ENCODE assay signal across 7 cellular contexts in the genomic region with DNA sequence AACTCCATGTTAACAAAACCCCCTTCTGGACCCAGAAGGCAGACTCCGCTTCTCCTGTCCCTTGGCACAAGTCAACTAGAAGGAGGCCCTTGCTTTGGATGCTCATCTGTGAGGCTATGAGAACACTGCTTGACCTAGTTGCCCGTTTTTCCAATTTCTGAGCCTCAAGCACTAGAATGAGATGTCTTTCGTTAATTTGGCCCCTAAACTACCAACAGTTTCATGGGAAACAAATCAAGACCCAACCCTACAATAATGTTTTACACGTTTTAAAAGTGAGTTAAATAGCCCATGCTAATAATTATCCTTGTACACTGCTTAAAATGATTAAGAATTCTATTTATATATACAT. TPM values are rescaled to one million over a fixed set of nuclear protein-coding genes. Genes with fewer than 3 reads are reported as not detected.
DNase-seq lines count a peak whose midpoint lies in the region; ATAC-seq and TF ChIP-seq lines count a peak whose summit lies in the region.

No MANE protein-coding gene starts in this region.

- H3K36me3 ChIP-seq in HUES6 (ENCODE audit: control insufficient read depth, insufficient read depth, low read length), result no peaks in the 10 kb centered on the region
- H3K36me3 ChIP-seq in stomach, result no peaks in the 10 kb centered on the region

- H3K27ac ChIP-seq in HUES6 (ENCODE audit: low read depth, low read length), result peak overlapping the region; percentile 98; the same call in 1 of the 2 replicates
- H3K27ac ChIP-seq in stomach, result peak overlapping the region; percentile 92 to 100 (median 99)

- DNase-seq in activated naive CD4-positive, alpha-beta T cell treated with anti-CD3 and anti-CD28 coated beads, Interleukin-2, amount 50 U/mL, for 72 hours (ENCODE audit: low spot score in 2 of 2), result no peak
- DNase-seq in stomach (no peak), retina (no peak), amygdala (lab: John Stamatoyannopoulos, UW) (no peak), NCI-H226 (no peak)

- ATAC-seq in activated naive CD4-positive, alpha-beta T cell treated with anti-CD3 and anti-CD28 coated beads, Interleukin-2, amount 50 U/mL, for 72 hours, result no peak

- 75 to 83% (median 80%) methylated on average over 4 of the region's 4 CpGs for WGBS in stomach, 5 donors

- peaks cover 22 to 31% of the 10 kb centered on the region in 2 donors for H3K36me3 Mint-ChIP-seq in activated naive CD4-positive, alpha-beta T cell treated with anti-CD3 and anti-CD28 coated beads, Interleukin-2, amount 50 U/mL, for 72 hours

- intact Hi-C loops in stomach (cut with DNase I; ENCODE audit: low total_unique reads), result loop anchor here (10.0 kb wide), 1 partner anchor 391 kb away; no protein-coding TSS in a partner anchor

- peak overlapping the region; percentile 92 for H3K9ac ChIP-seq in HUES6 (ENCODE audit: low read length)

- no peak for TF ChIP-seq EP300 in stomach (IDR thresholded peaks at IDR 0.05)

- peak overlapping the region; percentile 98 to 99 for H3K27ac Mint-ChIP-seq in activated naive CD4-positive, alpha-beta T cell treated with anti-CD3 and anti-CD28 coated beads, Interleukin-2, amount 50 U/mL, for 72 hours

- H3K27me3 ChIP-seq in HUES6 (ENCODE audit: control insufficient read depth, insufficient read depth, low read length) (peaks cover 26% of the 10 kb centered on the region), stomach (no peaks in the 10 kb centered on the region)

- H3K9me3 Mint-ChIP-seq in activated naive CD4-positive, alpha-beta T cell treated with anti-CD3 and anti-CD28 coated beads, Interleukin-2, amount 50 U/mL, for 72 hours, result no peaks in the 10 kb centered on the region

- no peak for TF ChIP-seq POLR2A in stomach (IDR thresholded peaks at IDR 0.05)

- H3K4me3 ChIP-seq in HUES6 (ENCODE audit: low read depth, low read length) (peak overlapping the region; percentile 92), iPS-18c (ENCODE audit: insufficient read depth, low read depth, low read length) (peak overlapping the region; percentile 79), stomach (peak overlapping the region; percentile 68 to 92 (median 78))

- peaks cover 15% of the 10 kb centered on the region for H3K4me1 ChIP-seq in HUES6 (ENCODE audit: control insufficient read depth, insufficient read depth, low read length)
- H3K4me1 ChIP-seq in stomach, result peaks cover 3 to 13% (median 8%) of the 10 kb centered on the region in 4 donors

- TF ChIP-seq CTCF in stomach (IDR thresholded peaks at IDR 0.05), result no peak

- no peaks in the 10 kb centered on the region for H3K9me3 ChIP-seq in HUES6 (ENCODE audit: control insufficient read depth, insufficient read depth, low read depth, low read length)
- H3K9me3 ChIP-seq in iPS-18c (ENCODE audit: control insufficient read depth, insufficient read depth, low read length), result no peaks in the 10 kb centered on the region
- H3K9me3 ChIP-seq in stomach, result no peaks in the 10 kb centered on the region

RNA-seq across cellular contexts. Expression of gene NR3C1, which starts 2.2 kb away (rescaled TPM):
- total RNA-seq in activated naive CD4-positive, alpha-beta T cell treated with anti-CD3 and anti-CD28 coated beads, Interleukin-2, amount 50 U/mL, for 72 hours, result 10 to 100 TPM; 39.5 to 43.6 TPM
- 10 to 100 TPM in 4 of 5 donors, 1 to 10 TPM in 1; 6.4 to 82.8 (median 52.6) TPM for total RNA-seq in stomach
- 10 to 100 TPM; 11.5 to 18.6 (median 12.9) TPM for polyA plus RNA-seq in stomach
